8 cellular contexts compared by ENCODE assay signal in genomic region chr3:69204315-69204957, GRCh38.
DNase-seq lines count a peak whose midpoint lies in the region; ATAC-seq, FAIRE-seq and TF ChIP-seq lines count a peak whose summit lies in the region.

No MANE protein-coding gene starts in this region.

- H3K9me3 Mint-ChIP-seq in type B pancreatic cell (no peaks in the 10 kb centered on the region), glutamatergic neuron (ENCODE audit: unreplicated experiment) (no peaks in the 10 kb centered on the region)

- H3K4me3 Mint-ChIP-seq in type B pancreatic cell (peak overlapping the region; percentile 71), glutamatergic neuron (ENCODE audit: unreplicated experiment) (no peak overlapping the region)

- peak; percentile 81 for ATAC-seq in GM19467 (IDR thresholded peaks at IDR 0.05; ENCODE audit: unreplicated experiment)
- ATAC-seq in HG03460 (IDR thresholded peaks at IDR 0.05; ENCODE audit: unreplicated experiment), result peak; percentile 87

- H3K36me3 Mint-ChIP-seq in type B pancreatic cell (peaks cover 13% of the 10 kb centered on the region), glutamatergic neuron (ENCODE audit: unreplicated experiment) (no peaks in the 10 kb centered on the region)

- peaks cover 20% of the 10 kb centered on the region for H3K4me1 Mint-ChIP-seq in type B pancreatic cell (ENCODE audit: unreplicated experiment)
- H3K4me1 Mint-ChIP-seq in glutamatergic neuron (ENCODE audit: low read depth, unreplicated experiment), result peaks cover 6% of the 10 kb centered on the region

- TF ChIP-seq CTCF in type B pancreatic cell (conservative IDR thresholded peaks at IDR 0.05), result no peak
- no peak for TF ChIP-seq CTCF in glutamatergic neuron (IDR thresholded peaks at IDR 0.05; ENCODE audit: partially characterized antibody, unreplicated experiment)

- peak overlapping the region; percentile 90 for H3K27ac Mint-ChIP-seq in type B pancreatic cell
- no peak overlapping the region for H3K27ac Mint-ChIP-seq in glutamatergic neuron (ENCODE audit: unreplicated experiment)

- no peaks in the 10 kb centered on the region for H3K27me3 Mint-ChIP-seq in type B pancreatic cell
- no peaks in the 10 kb centered on the region for H3K27me3 Mint-ChIP-seq in glutamatergic neuron (ENCODE audit: unreplicated experiment)

- DNase-seq in DMS 273 treated with DMSO at 0.1 percent for 48 hours (lab: John Stamatoyannopoulos, UW), result peak; percentile 2
- peak; percentile 62 for DNase-seq in dermis blood vessel endothelial cell
- no peak for DNase-seq in type B pancreatic cell (ENCODE audit: extremely low spot score, unreplicated experiment)
- DNase-seq in GM12891 (ENCODE audit: insufficient read length, low spot score), result no peak
- DNase-seq in hepatic stellate cell (ENCODE audit: low spot score), result no peak
- no peak for DNase-seq in glutamatergic neuron

- no peak for TF ChIP-seq POLR2A in GM12891 (IDR thresholded peaks at IDR 0.05; ENCODE audit: low read depth, low read length)

- FAIRE-seq in GM12891 (lab: Jason Lieb, UNC), result no peak

TF ChIP-seq in GM12891, 5 proteins besides CTCF, POLR2A, EP300 and RAD21:
- TF ChIP-seq PAX5 (IDR thresholded peaks at IDR 0.05; ENCODE audit: insufficient read depth, low read length, severe bottlenecking) (no peak), POU2F2 (IDR thresholded peaks at IDR 0.05; ENCODE audit: low read depth, low read length) (no peak), TAF1 (IDR thresholded peaks at IDR 0.05; ENCODE audit: low read depth, low read length) (no peak), SPI1 (IDR thresholded peaks at IDR 0.05; ENCODE audit: low read depth, low read length) (no peak), POLR2AphosphoS5 (IDR thresholded peaks at IDR 0.05; ENCODE audit: low read depth, low read length) (no peak)

Comparison
In these comparisons a context has a peak if more than half of its experiments do, and no peak if none do; other contexts are left out.
1. DNase-seq: peak in DMS 273 treated with DMSO at 0.1 percent for 48 hours (single experiment) and dermis blood vessel endothelial cell (single experiment); none in type B pancreatic cell (single experiment), GM12891 (single experiment), hepatic stellate cell (single experiment) and glutamatergic neuron (single experiment).